ENCODE assay signal across 25 cellular contexts in the genomic region with DNA sequence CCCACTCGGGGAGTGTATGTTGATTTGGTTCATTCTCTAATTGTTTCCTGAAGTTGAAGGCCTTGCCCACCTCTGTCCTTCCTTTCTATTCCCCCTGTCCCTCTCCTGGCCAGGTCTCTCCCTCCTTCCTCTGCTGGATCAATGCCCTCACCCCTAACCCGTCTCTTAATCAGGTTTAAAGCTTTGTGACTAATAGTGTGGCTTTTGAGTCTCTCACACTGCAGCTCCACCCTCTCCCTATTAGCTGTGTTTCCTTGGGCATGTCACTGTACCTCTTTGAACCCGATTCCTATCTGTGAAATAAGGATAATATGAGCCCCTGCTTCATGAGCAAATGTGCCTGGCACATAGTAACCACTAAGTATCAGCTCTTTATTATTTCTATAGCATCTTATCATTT. TPM values are rescaled to one million over a fixed set of nuclear protein-coding genes. Genes with fewer than 3 reads are reported as not detected.
DNase-seq lines count a peak whose midpoint lies in the region; ATAC-seq and TF ChIP-seq lines count a peak whose summit lies in the region.
"Had no signal": no experiment of that assay in that cellular context is flagged by ENCODE, and none has a peak within 500 bp of the region (broad histone marks: within the 10 kb centered on the region; RNA-seq: fewer than 3 reads in every experiment).

No MANE protein-coding gene starts in this region.

- peaks cover 23% of the 10 kb centered on the region for H3K36me3 Mint-ChIP-seq in CD4-positive, CD25-positive, alpha-beta regulatory T cell
- H3K36me3 Mint-ChIP-seq in progenitor cell of endocrine pancreas (ENCODE audit: insufficient read depth) = peaks cover 6% of the 10 kb centered on the region

- no peaks in the 10 kb centered on the region for H3K9me3 Mint-ChIP-seq in CD4-positive, CD25-positive, alpha-beta regulatory T cell
- H3K9me3 Mint-ChIP-seq in progenitor cell of endocrine pancreas (ENCODE audit: low read depth) = no peaks in the 10 kb centered on the region
- H3K9me3 Mint-ChIP-seq: activated naive CD8-positive, alpha-beta T cell treated with anti-CD3 and anti-CD28 coated beads, Interleukin-2, amount 10 ng/mL, durations not matched to agents 7 days and 5 days; CD8-positive, alpha-beta memory T cell; stimulated activated naive CD8-positive, alpha-beta T cell treated with anti-CD3 and anti-CD28 coated beads, Interleukin-15, Interleukin-2, amounts not matched to agents 100 ng/mL and 50 ng/mL, for 24 hours; type B pancreatic cell had no signal

- no peaks in the 10 kb centered on the region for H3K4me1 ChIP-seq in CD4-positive, CD25-positive, alpha-beta regulatory T cell (ENCODE audit: control insufficient read depth, insufficient read depth, low read length, poor library complexity, severe bottlenecking)

- H3K4me3 Mint-ChIP-seq in CD4-positive, CD25-positive, alpha-beta regulatory T cell = no peak overlapping the region
- H3K4me3 Mint-ChIP-seq in progenitor cell of endocrine pancreas (ENCODE audit: low read depth) = no peak overlapping the region
- H3K4me3 Mint-ChIP-seq: activated CD8-positive, alpha-beta T cell treated with anti-CD3 and anti-CD28 coated beads, Interleukin-2, amount 10 ng/mL, durations not matched to agents 7 days and 5 days; activated naive CD8-positive, alpha-beta T cell treated with anti-CD3 and anti-CD28 coated beads, Interleukin-2, amount 10 ng/mL, durations not matched to agents 7 days and 5 days; CD8-positive, alpha-beta memory T cell; stimulated activated naive CD8-positive, alpha-beta T cell treated with anti-CD3 and anti-CD28 coated beads, Interleukin-15, Interleukin-2, amounts not matched to agents 100 ng/mL and 50 ng/mL, for 24 hours; type B pancreatic cell had no signal

- H3K27ac Mint-ChIP-seq in CD4-positive, CD25-positive, alpha-beta regulatory T cell = peak overlapping the region; percentile 33 to 72 (median 45)
- H3K27ac Mint-ChIP-seq in progenitor cell of endocrine pancreas = peak overlapping the region; percentile 18
- H3K27ac Mint-ChIP-seq: activated CD8-positive, alpha-beta T cell treated with anti-CD3 and anti-CD28 coated beads, Interleukin-2, amount 10 ng/mL, durations not matched to agents 7 days and 5 days; activated naive CD8-positive, alpha-beta T cell treated with anti-CD3 and anti-CD28 coated beads, Interleukin-2, amount 10 ng/mL, durations not matched to agents 7 days and 5 days; stimulated activated naive CD8-positive, alpha-beta T cell treated with anti-CD3 and anti-CD28 coated beads, Interleukin-15, Interleukin-2, amounts not matched to agents 100 ng/mL and 50 ng/mL, for 24 hours; type B pancreatic cell had no signal

- POLR2A ChIA-PET in HEK293T (lab: Yijun Ruan, JAX) = no interaction called here

- CTCF ChIA-PET in HEK293T (lab: Yijun Ruan, JAX) = interaction anchor here (0.8 to 1.0 kb wide), 2 partner anchors 9 to 15 kb away, joined by 3 to 4 read pairs; no protein-coding TSS in a partner anchor

- H3K27me3 ChIP-seq in CD4-positive, CD25-positive, alpha-beta regulatory T cell (ENCODE audit: control insufficient read depth, insufficient read depth, low read length) = no peaks in the 10 kb centered on the region
- H3K27me3 ChIP-seq in WERI-Rb-1 (ENCODE audit: insufficient read depth, low read depth, severe bottlenecking) = no peaks in the 10 kb centered on the region

- H3K27ac ChIP-seq in CD4-positive, CD25-positive, alpha-beta regulatory T cell (ENCODE audit: insufficient read depth, low read length, poor library complexity, severe bottlenecking) = no peak overlapping the region
- peak overlapping the region; percentile 76 for H3K27ac ChIP-seq in WERI-Rb-1
- H3K27ac ChIP-seq: SK-N-MC had no signal

- no peak for TF ChIP-seq CTCF in WERI-Rb-1 (IDR thresholded peaks at IDR 0.05; ENCODE audit: low read depth, low read length)
- TF ChIP-seq CTCF in progenitor cell of endocrine pancreas (IDR thresholded peaks at IDR 0.05; ENCODE audit: unreplicated experiment) = no peak

- no peak for DNase-seq in CD4-positive, CD25-positive, alpha-beta regulatory T cell
- no peak for DNase-seq in WERI-Rb-1
- no peak for DNase-seq in progenitor cell of endocrine pancreas (ENCODE audit: low spot score, unreplicated experiment)
- no peak for DNase-seq in HEK293T (ENCODE audit: extremely low spot score)
- DNase-seq in COLO829 (ENCODE audit: low spot score) = no peak
- DNase-seq: activated CD8-positive, alpha-beta T cell treated with anti-CD3 and anti-CD28 coated beads, Interleukin-2, amount 10 ng/mL, durations not matched to agents 7 days and 5 days; activated effector memory CD4-positive, alpha-beta T cell treated with anti-CD3 and anti-CD28 coated beads, Interleukin-2, amount 50 U/mL, for 16 hours; activated naive CD8-positive, alpha-beta T cell treated with anti-CD3 and anti-CD28 coated beads, Interleukin-2, amount 10 ng/mL, durations not matched to agents 7 days and 5 days; CD8-positive, alpha-beta memory T cell; DMS53; IMR-90; NCI-H1092 treated with DMSO at 0.1 percent for 48 hours; NCI-H1930; occipital lobe; RPMI8226 had no signal

- ATAC-seq in CD4-positive, CD25-positive, alpha-beta regulatory T cell (ENCODE audit: low read depth in 2 of 2) = no peak
- ATAC-seq in esophagus mucosa (peak; percentile 53), GM19467 (IDR thresholded peaks at IDR 0.05; ENCODE audit: unreplicated experiment) (no peak), HG02938 (IDR thresholded peaks at IDR 0.05; ENCODE audit: unreplicated experiment) (no peak)
- ATAC-seq: activated CD8-positive, alpha-beta T cell treated with anti-CD3 and anti-CD28 coated beads, Interleukin-2, amount 10 ng/mL, durations not matched to agents 7 days and 5 days; left cardiac atrium had no signal

- no peaks in the 10 kb centered on the region for H3K9me3 ChIP-seq in CD4-positive, CD25-positive, alpha-beta regulatory T cell (ENCODE audit: control insufficient read depth in 2 of 2, low read length in 2 of 2)
- no peaks in the 10 kb centered on the region for H3K9me3 ChIP-seq in WERI-Rb-1 (ENCODE audit: severe bottlenecking)

- H3K4me1 Mint-ChIP-seq in CD4-positive, CD25-positive, alpha-beta regulatory T cell = peaks cover 0 to 13% (median 4%) of the 10 kb centered on the region in 4 donors
- peaks cover 3% of the 10 kb centered on the region for H3K4me1 Mint-ChIP-seq in progenitor cell of endocrine pancreas (ENCODE audit: low read depth)

- H3K27me3 Mint-ChIP-seq in CD4-positive, CD25-positive, alpha-beta regulatory T cell = no peaks in the 10 kb centered on the region
- H3K27me3 Mint-ChIP-seq in progenitor cell of endocrine pancreas = no peaks in the 10 kb centered on the region
- H3K27me3 Mint-ChIP-seq: activated naive CD8-positive, alpha-beta T cell treated with anti-CD3 and anti-CD28 coated beads, Interleukin-2, amount 10 ng/mL, durations not matched to agents 7 days and 5 days; CD8-positive, alpha-beta memory T cell; stimulated activated naive CD8-positive, alpha-beta T cell treated with anti-CD3 and anti-CD28 coated beads, Interleukin-15, Interleukin-2, amounts not matched to agents 100 ng/mL and 50 ng/mL, for 24 hours; type B pancreatic cell had no signal

- no peaks in the 10 kb centered on the region for H3K36me3 ChIP-seq in CD4-positive, CD25-positive, alpha-beta regulatory T cell (ENCODE audit: control insufficient read depth, insufficient read depth, low read length)
- H3K36me3 ChIP-seq in WERI-Rb-1 = peaks cover 5% of the 10 kb centered on the region

- H3K4me3 ChIP-seq in CD4-positive, CD25-positive, alpha-beta regulatory T cell (ENCODE audit: low read depth, low read length) = no peak overlapping the region
- no peak overlapping the region for H3K4me3 ChIP-seq in WERI-Rb-1 (ENCODE audit: low read depth, low read length)
- H3K4me3 ChIP-seq: SK-N-MC had no signal

TF ChIP-seq in HEK293T, 16 proteins besides CTCF, POLR2A, EP300 and RAD21:
- TF ChIP-seq BHLHE40 (IDR thresholded peaks at IDR 0.05; ENCODE audit: borderline replicate concordance) (no peak), TARDBP (IDR thresholded peaks at IDR 0.05) (no peak), NFRKB (IDR thresholded peaks at IDR 0.05) (no peak), HDGF (IDR thresholded peaks at IDR 0.05; ENCODE audit: borderline replicate concordance) (no peak), ZNF384 (IDR thresholded peaks at IDR 0.05) (no peak), CTBP1 (IDR thresholded peaks at IDR 0.05; ENCODE audit: borderline replicate concordance) (no peak), SUZ12 (IDR thresholded peaks at IDR 0.05) (no peak), ELF4 (IDR thresholded peaks at IDR 0.05) (no peak), FOXA1 (IDR thresholded peaks at IDR 0.05) (no peak), L3MBTL2 (conservative IDR thresholded peaks at IDR 0.05) (no peak), LEF1 (IDR thresholded peaks at IDR 0.05; ENCODE audit: borderline replicate concordance) (no peak), SP1 (IDR thresholded peaks at IDR 0.05) (no peak), FOXK2 (IDR thresholded peaks at IDR 0.05) (no peak), ARNT (IDR thresholded peaks at IDR 0.05) (no peak), FOXM1 (IDR thresholded peaks at IDR 0.05; ENCODE audit: borderline replicate concordance) (no peak)
- TF ChIP-seq, protein P1, sequence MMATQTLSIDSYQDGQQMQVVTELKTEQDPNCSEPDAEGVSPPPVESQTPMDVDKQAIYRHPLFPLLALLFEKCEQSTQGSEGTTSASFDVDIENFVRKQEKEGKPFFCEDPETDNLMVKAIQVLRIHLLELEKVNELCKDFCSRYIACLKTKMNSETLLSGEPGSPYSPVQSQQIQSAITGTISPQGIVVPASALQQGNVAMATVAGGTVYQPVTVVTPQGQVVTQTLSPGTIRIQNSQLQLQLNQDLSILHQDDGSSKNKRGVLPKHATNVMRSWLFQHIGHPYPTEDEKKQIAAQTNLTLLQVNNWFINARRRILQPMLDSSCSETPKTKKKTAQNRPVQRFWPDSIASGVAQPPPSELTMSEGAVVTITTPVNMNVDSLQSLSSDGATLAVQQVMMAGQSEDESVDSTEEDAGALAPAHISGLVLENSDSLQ (IDR thresholded peaks at IDR 0.05) = no peak

RNA-seq across cellular contexts. Expression of a gene that starts 20.5 kb away (rescaled TPM):
- 26.2 TPM for total RNA-seq in CD4-positive, CD25-positive, alpha-beta regulatory T cell
- polyA plus RNA-seq in CD4-positive, CD25-positive, alpha-beta regulatory T cell = 1 to 10 TPM in 1 of 4 donors, under 1 TPM in 3; 0.07 to 1.4 (median 0.50) TPM
- total RNA-seq in esophagus mucosa (51.7 TPM), progenitor cell of endocrine pancreas (53.3 and 56.3 TPM in 2 replicates)

RNA-seq across cellular contexts. Expression of a gene that starts 51.5 kb away (rescaled TPM):
- 0.15 TPM for total RNA-seq in CD4-positive, CD25-positive, alpha-beta regulatory T cell
- polyA plus RNA-seq in CD4-positive, CD25-positive, alpha-beta regulatory T cell = under 1 TPM; 0.20 to 0.87 (median 0.33) TPM
- total RNA-seq in esophagus mucosa = 1.3 TPM
- not detected in 2 replicates for total RNA-seq in progenitor cell of endocrine pancreas
- total RNA-seq: A673, fibroblast of villous mesenchyme, G401, IMR-90 had no signal
- polyA plus RNA-seq: IMR-90 had no signal
